In genomic region chr11:124798991-124799383, GRCh38 we compare ENCODE assay signal across 8 cellular contexts. TPM values are rescaled to one million over a fixed set of nuclear protein-coding genes. Genes with fewer than 3 reads are reported as not detected.
A peak's percentile ranks its signal among the peaks of the same experiment; 100 is the strongest.
DNase-seq lines count a peak whose midpoint lies in the region; ATAC-seq and TF ChIP-seq lines count a peak whose summit lies in the region.

No MANE protein-coding gene starts in this region.

- no peaks in the 10 kb centered on the region for H3K36me3 Mint-ChIP-seq in GM23338 (ENCODE audit: low read depth)

- H3K36me3 ChIP-seq in GM23338 (ENCODE audit: insufficient read depth) (no peaks in the 10 kb centered on the region), MM.1S (replicated peaks; ENCODE audit: insufficient read depth, low read length) (no peaks in the 10 kb centered on the region), body of pancreas (replicated peaks in 1 of 2; ENCODE audit: insufficient read depth in 1 of 2, low read depth in 2 of 2) (no peaks in the 10 kb centered on the region), lung (ENCODE audit: control insufficient read depth in 2 of 2, insufficient read depth in 2 of 2, low read length in 2 of 2) (no peaks in the 10 kb centered on the region)

- peaks cover 35% of the 10 kb centered on the region for H3K4me1 Mint-ChIP-seq in GM23338

- ATAC-seq in GM23338 (no peak), body of pancreas (no peak), lung (ENCODE audit: insufficient read depth, low FRiP score) (no peak)

- H3K4me1 ChIP-seq in GM23338 (ENCODE audit: insufficient read depth) (peaks cover 50% of the 10 kb centered on the region), MM.1S (ENCODE audit: low read length) (peaks cover 18% of the 10 kb centered on the region), body of pancreas (peaks cover 20% of the 10 kb centered on the region), lung (ENCODE audit: control insufficient read depth in 2 of 2, insufficient read depth in 2 of 2, low read length in 2 of 2) (peaks cover 0 to 7% of the 10 kb centered on the region in 2 donors)

- H3K27ac ChIP-seq in GM23338 (ENCODE audit: low read depth) (peak overlapping the region; percentile 92), MM.1S (ENCODE audit: low read length) (peak overlapping the region; percentile 67; the same call in 1 of the 2 replicates), body of pancreas (peak overlapping the region in 3 of 4 donors; percentile 92 to 97 (median 94)), lung (ENCODE audit: low read depth in 1 of 2, low read length in 1 of 2) (peak overlapping the region; percentile 96 to 100)

- 0 to 5% methylated on average over 10 of the region's 10 CpGs for whole genome bisulfite sequencing in body of pancreas, 2 donors
- 3 to 5% methylated on average over 10 of the region's 10 CpGs for WGBS in lung, 2 donors

- H3K9ac ChIP-seq in MM.1S (ENCODE audit: low read length), result peak overlapping the region; percentile 83; the same call in 1 of the 2 replicates

- no peaks in the 10 kb centered on the region; the same call in 1 of the 3 replicates for H3K9me3 Mint-ChIP-seq in GM23338

- TF ChIP-seq POLR2A in body of pancreas (IDR thresholded peaks at IDR 0.05), result no peak

- H3K4me2 ChIP-seq in GM23338, result peak overlapping the region; percentile 90
- H3K4me2 ChIP-seq in MM.1S (ENCODE audit: low read depth, low read length), result peak overlapping the region; percentile 77

- H3F3A ChIP-seq in GM23338 (replicated peaks; ENCODE audit: low read depth) (no peaks in the 10 kb centered on the region), MM.1S (ENCODE audit: insufficient read depth, low read length) (peaks cover 14% of the 10 kb centered on the region)

- intact Hi-C loops in body of pancreas (cut with DNase I), result no loop called here

- H3K9me2 ChIP-seq in GM23338 (ENCODE audit: insufficient read depth), result no peaks in the 10 kb centered on the region
- H3K9me2 ChIP-seq in MM.1S (replicated peaks; ENCODE audit: insufficient read depth, low read length), result no peaks in the 10 kb centered on the region

- peaks cover 6% of the 10 kb centered on the region for H3K27me3 Mint-ChIP-seq in GM23338 (ENCODE audit: insufficient read depth, low read depth, poor library complexity)

- H3K4me3 Mint-ChIP-seq in GM23338, result peak overlapping the region; percentile 84

- H3K79me2 ChIP-seq in GM23338 (replicated peaks; ENCODE audit: insufficient read depth) (peaks cover 57% of the 10 kb centered on the region), MM.1S (ENCODE audit: low read length) (peaks cover 56% of the 10 kb centered on the region)

- H3K27ac Mint-ChIP-seq in GM23338, result peak overlapping the region; percentile 57

- H4K20me1 ChIP-seq in GM23338 (replicated peaks; ENCODE audit: insufficient read depth) (peaks cover 13% of the 10 kb centered on the region; the same call in 1 of the 2 replicates), MM.1S (ENCODE audit: insufficient read depth, low read length) (no peaks in the 10 kb centered on the region)

- no peak for TF ChIP-seq CTCF in GM23338 (conservative IDR thresholded peaks at IDR 0.05; ENCODE audit: low read depth in 2 of 2)
- no peak for TF ChIP-seq CTCF in MM.1S (IDR thresholded peaks at IDR 0.05; ENCODE audit: low read length)
- TF ChIP-seq CTCF in body of pancreas (IDR thresholded peaks at IDR 0.05), result no peak
- no peak for TF ChIP-seq CTCF in lung (IDR thresholded peaks at IDR 0.05; ENCODE audit: control extremely low read depth, extremely low read depth)

- H3K27me3 ChIP-seq in GM23338 (ENCODE audit: insufficient read depth) (no peaks in the 10 kb centered on the region), MM.1S (replicated peaks; ENCODE audit: insufficient read depth, low read length) (no peaks in the 10 kb centered on the region), body of pancreas (no peaks in the 10 kb centered on the region), lung (ENCODE audit: control insufficient read depth, insufficient read depth) (no peaks in the 10 kb centered on the region)

- 0 out of 2 replicates have a peak overlapping the region, but pooled peaks have one; percentile 0 for H2AFZ ChIP-seq in GM23338
- H2AFZ ChIP-seq in MM.1S (ENCODE audit: low read length), result peak overlapping the region; percentile 88

- H3K4me3 ChIP-seq in GM23338 (peak overlapping the region; percentile 94), MM.1S (ENCODE audit: low read length) (peak overlapping the region; percentile 89), body of pancreas (peak overlapping the region in 1 of 2 donors; percentile 55), lung (peak overlapping the region; percentile 100)

- H3K9me3 ChIP-seq in MM.1S (replicated peaks; ENCODE audit: insufficient read depth, low read length) (no peaks in the 10 kb centered on the region), body of pancreas (no peaks in the 10 kb centered on the region), lung (ENCODE audit: control insufficient read depth in 2 of 2, insufficient read depth in 1 of 2, low read length in 1 of 2) (no peaks in the 10 kb centered on the region)

- peak; percentile 28 for DNase-seq in NCI-H748 (lab: John Stamatoyannopoulos, UW; ENCODE audit: unreplicated experiment)
- DNase-seq in NCI-H748 treated with DMSO at 0.1 percent for 48 hours (lab: John Stamatoyannopoulos, UW), result no peak
- DNase-seq in GM23338 (ENCODE audit: low spot score), result peak; percentile 56
- DNase-seq in MM.1S, result peak; percentile 42
- DNase-seq in body of pancreas, result no peak
- peak; percentile 42 for DNase-seq in lung (ENCODE audit: low spot score)
- no peak for DNase-seq in NCI-H774 (lab: John Stamatoyannopoulos, UW)
- DNase-seq in hypothalamus (lab: John Stamatoyannopoulos, UW), result no peak

TF ChIP-seq in GM23338, 12 proteins besides CTCF, POLR2A, EP300 and RAD21 (continues in another document):
- TF ChIP-seq ZNF331 (CRISPR knock-in tag; IDR thresholded peaks at IDR 0.05; ENCODE audit: low read depth) (no peak), ETS1 (IDR thresholded peaks at IDR 0.05) (no peak), POLR2AphosphoS5 (IDR thresholded peaks at IDR 0.05; ENCODE audit: low read depth) (no peak), CREB1 (CRISPR knock-in tag; IDR thresholded peaks at IDR 0.05; ENCODE audit: low read depth) (no peak), EZH2 (IDR thresholded peaks at IDR 0.05; ENCODE audit: low read depth, unreplicated experiment) (no peak), JUNB (IDR thresholded peaks at IDR 0.05; ENCODE audit: unreplicated experiment) (no peak), STAT1 (IDR thresholded peaks at IDR 0.05; ENCODE audit: unreplicated experiment) (no peak), NANOG (IDR thresholded peaks at IDR 0.05; ENCODE audit: borderline replicate concordance) (no peak), ZNF114 (CRISPR knock-in tag; IDR thresholded peaks at IDR 0.05) (no peak), REST (IDR thresholded peaks at IDR 0.05; ENCODE audit: unreplicated experiment) (no peak)

RNA-seq across cellular contexts. Expression of gene MSANTD2, which starts 1.2 kb away (rescaled TPM):
- total RNA-seq in GM23338 (2014; rRNA removed; shearing (Covaris generic)), result 34.4 and 39.5 TPM in 2 replicates
- 15.3 and 18.7 TPM in 2 replicates for polyA plus RNA-seq in GM23338 (2016; fragmentation: Nextera tagmentation; extraction: Ambion mirVana)
- total RNA-seq in body of pancreas, result 10 to 100 TPM; 13.0 to 23.7 TPM
- total RNA-seq in lung, result 10 to 100 TPM; 15.0 to 33.6 TPM
- polyA plus RNA-seq in lung, result 10 to 100 TPM in 1 of 2 donors, 1 to 10 TPM in 1; 3.9 to 16.4 TPM

RNA-seq across cellular contexts. Expression of gene ESAM, which starts 36.9 kb away (rescaled TPM):
- not detected in 2 replicates for total RNA-seq in GM23338 (2014; rRNA removed; shearing (Covaris generic))
- polyA plus RNA-seq in GM23338 (2016; fragmentation: Nextera tagmentation; extraction: Ambion mirVana), result 0.32 and 0.50 TPM in 2 replicates
- 10 to 100 TPM; 11.7 to 20.8 TPM for total RNA-seq in body of pancreas
- 100 to 1,000 TPM; 122 to 142 TPM for total RNA-seq in lung
- 100 to 1,000 TPM in 1 of 2 donors, 10 to 100 TPM in 1; 77.7 to 139 TPM for polyA plus RNA-seq in lung

RNA-seq across cellular contexts. Expression of gene VSIG2, which starts 46.9 kb away (rescaled TPM):
- total RNA-seq in GM23338 (2014; rRNA removed; shearing (Covaris generic)), result not detected in 2 replicates
- polyA plus RNA-seq in GM23338 (2016; fragmentation: Nextera tagmentation; extraction: Ambion mirVana) (0.19 TPM in 1 of 2 replicates, not detected in the other), lung (10 to 100 TPM; 20.2 to 30.4 TPM)
- total RNA-seq in body of pancreas (1 to 10 TPM in 1 of 2 donors, not detected in 1; 7.0 TPM), lung (10 to 100 TPM; 20.9 to 39.8 TPM)

RNA-seq across cellular contexts. Expression of gene NRGN, which starts 59.2 kb away (rescaled TPM):
- total RNA-seq in GM23338 (2014; rRNA removed; shearing (Covaris generic)), result 0.24 TPM in 1 of 2 replicates, not detected in the other
- polyA plus RNA-seq in GM23338 (2016; fragmentation: Nextera tagmentation; extraction: Ambion mirVana), result 0.61 TPM in 2 replicates
- total RNA-seq in body of pancreas, result not detected
- total RNA-seq in lung, result 100 to 1,000 TPM in 1 of 2 donors, 10 to 100 TPM in 1; 27.2 to 117 TPM
- 100 to 1,000 TPM in 1 of 2 donors, 10 to 100 TPM in 1; 58.5 to 250 TPM for polyA plus RNA-seq in lung

Comparison
In these comparisons a context has a peak if more than half of its experiments do, and no peak if none do; other contexts are left out.
1. DNase-seq: peak in NCI-H748 (single experiment), GM23338 (single experiment), MM.1S (single experiment) and lung (single experiment); none in NCI-H748 treated with DMSO at 0.1 percent for 48 hours (single experiment), body of pancreas (0 of 4), NCI-H774 (single experiment) and hypothalamus (0 of 51).
2. RNA of gene ESAM, which starts 36.9 kb away (total RNA-seq): 122 to 142 TPM in lung and 11.7 to 20.8 TPM in body of pancreas; not detected in GM23338; every median in the first group is over 10 times any median in the second.
3. Peak in every context shown above with its lines, with median percentiles within 50 percentile points of each other: H3K27ac ChIP-seq.